In genomic region chr17:77451271-77451893, GRCh38 we compare ENCODE assay signal across 8 cellular contexts.
DNase-seq lines count a peak whose midpoint lies in the region; ATAC-seq and TF ChIP-seq lines count a peak whose summit lies in the region.

No MANE protein-coding gene starts in this region.

- peak overlapping the region; percentile 94 for H3K4me3 Mint-ChIP-seq in activated naive CD8-positive, alpha-beta T cell treated with anti-CD3 and anti-CD28 coated beads for 36 hours

- intact Hi-C loops in heart left ventricle (cut with DNase I) (loop anchor here in 3 of 10 donors (1.0 to 5.0 kb wide), 3 partner anchors 36 to 41 kb away; no protein-coding TSS in a partner anchor), ovary (cut with DNase I) (no loop called here)

- in situ Hi-C loops in HAP-1 (cut with MboI; ENCODE audit: low sequenced_read_pairs), result no loop called here

- CTCF ChIA-PET in RWPE1 (lab: Yijun Ruan, JAX), result interaction anchor here (0.6 to 0.8 kb wide), 2 partner anchors 40 to 1293 kb away, joined by 3 to 8 read pairs; no protein-coding TSS in a partner anchor

- ATAC-seq in HG02642 (IDR thresholded peaks at IDR 0.05; ENCODE audit: poor library complexity, unreplicated experiment) (peak; percentile 38), heart left ventricle (peak; percentile 30 to 77 (median 68)), GM21367 (IDR thresholded peaks at IDR 0.05; ENCODE audit: unreplicated experiment) (no peak)

- H3K4me1 ChIP-seq in heart left ventricle, result peaks cover 7 to 98% (median 73%) of the 10 kb centered on the region in 12 donors
- H3K4me1 ChIP-seq in ovary (ENCODE audit: insufficient read depth), result peaks cover 19% of the 10 kb centered on the region
- H3K4me1 ChIP-seq in HAP-1, result no peaks in the 10 kb centered on the region; the same call in 1 of the 2 replicates

- peak overlapping the region; percentile 100 for H3K27ac Mint-ChIP-seq in activated naive CD8-positive, alpha-beta T cell treated with anti-CD3 and anti-CD28 coated beads for 36 hours

- H3K27me3 ChIP-seq in heart left ventricle (no peaks in the 10 kb centered on the region), ovary (no peaks in the 10 kb centered on the region), HAP-1 (ENCODE audit: low read depth) (no peaks in the 10 kb centered on the region)

- TF ChIP-seq POLR2A in heart left ventricle (IDR thresholded peaks at IDR 0.05) (no peak), ovary (IDR thresholded peaks at IDR 0.05) (no peak)

- H3K9me3 ChIP-seq in heart left ventricle, result no peaks in the 10 kb centered on the region
- no peaks in the 10 kb centered on the region for H3K9me3 ChIP-seq in ovary
- no peaks in the 10 kb centered on the region for H3K9me3 ChIP-seq in HAP-1

- no peaks in the 10 kb centered on the region for H3K36me3 ChIP-seq in heart left ventricle
- no peaks in the 10 kb centered on the region for H3K36me3 ChIP-seq in ovary
- H3K36me3 ChIP-seq in HAP-1 (replicated peaks), result no peaks in the 10 kb centered on the region

- TF ChIP-seq CTCF in RWPE1 (conservative IDR thresholded peaks at IDR 0.05; ENCODE audit: low read depth) (no peak), heart left ventricle (IDR thresholded peaks at IDR 0.05) (no peak), ovary (IDR thresholded peaks at IDR 0.05) (no peak)

- peaks cover 44% of the 10 kb centered on the region for H3K4me1 Mint-ChIP-seq in activated naive CD8-positive, alpha-beta T cell treated with anti-CD3 and anti-CD28 coated beads for 36 hours

- H3K4me3 ChIP-seq in heart left ventricle (peak overlapping the region; percentile 20 to 84 (median 60)), ovary (peak overlapping the region; percentile 49), HAP-1 (no peak overlapping the region)

- H3K27ac ChIP-seq in RWPE1, result peak overlapping the region; percentile 98
- peak overlapping the region; percentile 35 to 92 (median 80) for H3K27ac ChIP-seq in heart left ventricle
- peak overlapping the region; percentile 75 to 84 for H3K27ac ChIP-seq in ovary

- POLR2A ChIA-PET in RWPE1 (lab: Yijun Ruan, JAX; ENCODE audit: low non-redundant PET), result interaction anchor here (0.6 kb wide), 1 partner anchor 118 kb away, joined by 4 read pairs; no protein-coding TSS in a partner anchor

- H3K9me3 Mint-ChIP-seq in activated naive CD8-positive, alpha-beta T cell treated with anti-CD3 and anti-CD28 coated beads for 36 hours, result no peaks in the 10 kb centered on the region

- DNase-seq in CMK (ENCODE audit: low read depth), result peak; percentile 72
- DNase-seq in RWPE1 (ENCODE audit: low spot score), result no peak
- peak; percentile 86 for DNase-seq in activated naive CD8-positive, alpha-beta T cell treated with anti-CD3 and anti-CD28 coated beads for 36 hours
- DNase-seq in heart left ventricle, result peak; percentile 78 to 89 (median 83)
- DNase-seq in ovary, result peak; percentile 77 to 87 (median 83)
- DNase-seq in HAP-1 (ENCODE audit: low spot score in 2 of 2), result no peak

- no peak for TF ChIP-seq EP300 in ovary (IDR thresholded peaks at IDR 0.05)

- no peaks in the 10 kb centered on the region for H3K27me3 Mint-ChIP-seq in activated naive CD8-positive, alpha-beta T cell treated with anti-CD3 and anti-CD28 coated beads for 36 hours

- 0 to 3% (median 1%) methylated on average over 32 to 42 of the region's 42 CpGs for WGBS in heart left ventricle, 4 donors
- WGBS in ovary, 3 donors, result 0 to 1% (median 1%) methylated on average over 41 to 42 of the region's 42 CpGs

- H3K36me3 Mint-ChIP-seq in activated naive CD8-positive, alpha-beta T cell treated with anti-CD3 and anti-CD28 coated beads for 36 hours, result peaks cover 64% of the 10 kb centered on the region

Comparison
In these comparisons a context has a peak if more than half of its experiments do, and no peak if none do; other contexts are left out.
1. DNase-seq: peak in CMK (single experiment), activated naive CD8-positive, alpha-beta T cell treated with anti-CD3 and anti-CD28 coated beads for 36 hours (single experiment), heart left ventricle (5 of 5) and ovary (5 of 5); none in RWPE1 (single experiment) and HAP-1 (0 of 2).
2. Peak in every context shown above with its lines, with median percentiles within 50 percentile points of each other: H3K27ac ChIP-seq.